In genomic region chr13:104318121-104318520, GRCh38 we compare ENCODE assay signal across 11 cellular contexts.
DNase-seq lines count a peak whose midpoint lies in the region; ATAC-seq and TF ChIP-seq lines count a peak whose summit lies in the region.
"Had no signal": no experiment of that assay in that cellular context is flagged by ENCODE, and none has a peak within 500 bp of the region (broad histone marks: within the 10 kb centered on the region; RNA-seq: fewer than 3 reads in every experiment).

No MANE protein-coding gene starts in this region.

- H3K4ac ChIP-seq in H9 (ENCODE audit: low read depth, low read length): no peak overlapping the region

- H3K14ac ChIP-seq in H9 (ENCODE audit: insufficient read depth, low read length): no peak overlapping the region

- H3K4me2 ChIP-seq in H9 (ENCODE audit: insufficient read depth, insufficient read length, low read length): no peak overlapping the region

- H3K27me3 ChIP-seq in H9 (ENCODE audit: insufficient read depth, low read length): no peaks in the 10 kb centered on the region
- H3K27me3 ChIP-seq: uterus had no signal

- no peak overlapping the region for H3K18ac ChIP-seq in H9 (ENCODE audit: insufficient read length, low read depth, low read length)

- H3K79me1 ChIP-seq in H9 (ENCODE audit: insufficient read depth, low read depth, low read length, poor library complexity, severe bottlenecking): no peaks in the 10 kb centered on the region

- H3K4me1 Mint-ChIP-seq in H9 (no peaks in the 10 kb centered on the region), chondrocyte (ENCODE audit: low read depth) (peaks cover 32% of the 10 kb centered on the region), nephron progenitor cell (no peaks in the 10 kb centered on the region)
- H3K4me1 Mint-ChIP-seq: activated CD4-positive, alpha-beta T cell treated with anti-CD3 and anti-CD28 coated beads, Interleukin-2, amount 10 ng/mL, durations not matched to agents 24 days and 14 days had no signal

- H3K9ac ChIP-seq in H9 (ENCODE audit: extremely low read depth, insufficient read length, low read length): no peak overlapping the region

- H3K4me3 Mint-ChIP-seq in H9 (no peak overlapping the region), chondrocyte (ENCODE audit: unreplicated experiment) (no peak overlapping the region), nephron progenitor cell (no peak overlapping the region)
- H3K4me3 Mint-ChIP-seq: activated CD4-positive, alpha-beta T cell treated with anti-CD3 and anti-CD28 coated beads, Interleukin-2, amount 10 ng/mL, durations not matched to agents 24 days and 14 days had no signal

- H3K9me3 ChIP-seq in H9 (ENCODE audit: control insufficient read depth, low read depth, low read length): no peaks in the 10 kb centered on the region
- H3K9me3 ChIP-seq: uterus had no signal

- H3K23ac ChIP-seq in H9 (ENCODE audit: insufficient read length, low read depth, low read length): no peak overlapping the region

- H3K56ac ChIP-seq in H9 (ENCODE audit: insufficient read length, low read depth, low read length): no peak overlapping the region

- no peaks in the 10 kb centered on the region for H3K23me2 ChIP-seq in H9 (ENCODE audit: insufficient read length, low read depth, low read length, poor library complexity, severe bottlenecking)

- H2BK120ac ChIP-seq in H9 (ENCODE audit: low read depth, low read length, poor library complexity, severe bottlenecking): no peak overlapping the region

- H3K27ac ChIP-seq in H9 (ENCODE audit: insufficient read length, low read depth, low read length): no peak overlapping the region
- H3K27ac ChIP-seq: uterus had no signal

- no peak overlapping the region for H4K8ac ChIP-seq in H9 (replicated peaks; ENCODE audit: insufficient read length, low read depth, low read length)

- H2BK12ac ChIP-seq in H9 (ENCODE audit: insufficient read length, low read depth, low read length): no peak overlapping the region

- H3T11ph ChIP-seq in H9 (ENCODE audit: low read length): no peak overlapping the region

- peak; percentile 48 for TF ChIP-seq CTCF in H9 (conservative IDR thresholded peaks at IDR 0.05)
- peak; percentile 86 for TF ChIP-seq CTCF in chondrocyte (IDR thresholded peaks at IDR 0.05)
- peak; percentile 25 for TF ChIP-seq CTCF in nephron progenitor cell (IDR thresholded peaks at IDR 0.05)

- H3K4me1 ChIP-seq in H9 (ENCODE audit: insufficient read depth, low read length): no peaks in the 10 kb centered on the region
- H3K4me1 ChIP-seq: uterus had no signal

- peaks cover 6 to 11% of the 10 kb centered on the region in 2 experiments for H3K9me3 Mint-ChIP-seq in H9
- peaks cover 13% of the 10 kb centered on the region for H3K9me3 Mint-ChIP-seq in chondrocyte (ENCODE audit: low read depth)
- peaks cover 5% of the 10 kb centered on the region for H3K9me3 Mint-ChIP-seq in nephron progenitor cell
- H3K9me3 Mint-ChIP-seq: activated CD4-positive, alpha-beta T cell treated with anti-CD3 and anti-CD28 coated beads, Interleukin-2, amount 10 ng/mL, durations not matched to agents 24 days and 14 days had no signal

- peaks cover 2 to 11% (median 3%) of the 10 kb centered on the region in 3 experiments; a peak in 6 of 7 replicates for H3K36me3 Mint-ChIP-seq in H9 (ENCODE audit: insufficient read depth in 1 of 3, low read depth in 3 of 3)
- H3K36me3 Mint-ChIP-seq in chondrocyte (ENCODE audit: low read depth): peaks cover 2% of the 10 kb centered on the region
- no peaks in the 10 kb centered on the region for H3K36me3 Mint-ChIP-seq in nephron progenitor cell (ENCODE audit: low read depth)

- H4K5ac ChIP-seq in H9 (ENCODE audit: insufficient read length, low read depth, low read length): no peak overlapping the region

- no peak overlapping the region for H2BK15ac ChIP-seq in H9 (ENCODE audit: low read depth, low read length)

- no CpG with 5 or more reads among the region's 1 CpG for WGBS in H9 (ENCODE audit: extremely low coverage, insufficient read length, low lambda C conversion rate)

- H3K79me2 ChIP-seq in H9 (ENCODE audit: insufficient read depth, low read length): no peaks in the 10 kb centered on the region

- no peak overlapping the region for H3K27ac Mint-ChIP-seq in H9
- H3K27ac Mint-ChIP-seq in chondrocyte (ENCODE audit: unreplicated experiment): no peak overlapping the region
- H3K27ac Mint-ChIP-seq in nephron progenitor cell: no peak overlapping the region
- H3K27ac Mint-ChIP-seq: activated CD4-positive, alpha-beta T cell treated with anti-CD3 and anti-CD28 coated beads, Interleukin-2, amount 10 ng/mL, durations not matched to agents 24 days and 14 days had no signal

- no peak overlapping the region for H2AFZ ChIP-seq in H9 (ENCODE audit: low read length)

- no peaks in the 10 kb centered on the region for H4K20me1 ChIP-seq in H9 (ENCODE audit: control insufficient read depth, insufficient read depth, insufficient read length)

- no peak overlapping the region for H4K91ac ChIP-seq in H9 (ENCODE audit: insufficient read length, low read depth, low read length)

- H3K27me3 Mint-ChIP-seq in H9 (ENCODE audit: low read depth) (no peaks in the 10 kb centered on the region), chondrocyte (ENCODE audit: low read depth) (no peaks in the 10 kb centered on the region), nephron progenitor cell (ENCODE audit: low read depth, poor library complexity) (no peaks in the 10 kb centered on the region)
- H3K27me3 Mint-ChIP-seq: activated CD4-positive, alpha-beta T cell treated with anti-CD3 and anti-CD28 coated beads, Interleukin-2, amount 10 ng/mL, durations not matched to agents 24 days and 14 days had no signal

- H2BK5ac ChIP-seq in H9 (ENCODE audit: insufficient read length, low read length): no peak overlapping the region

- no peak for DNase-seq in H9
- DNase-seq in NCI-H2227 treated with DMSO at 0.1 percent for 48 hours (lab: John Stamatoyannopoulos, UW): peak; percentile 25
- no peak for DNase-seq in chondrocyte (ENCODE audit: low spot score)
- no peak for DNase-seq in nephron progenitor cell
- DNase-seq in AML-193 (lab: John Stamatoyannopoulos, UW): no peak
- DNase-seq in retina: no peak
- DNase-seq in stimulated activated CD4-positive, alpha-beta T cell treated with anti-CD3 and anti-CD28 coated beads, Interleukin-1b, Interleukin-23, amount 100 ng/mL, for 48 hours: no peak
- DNase-seq: activated CD4-positive, alpha-beta T cell treated with anti-CD3 and anti-CD28 coated beads, Interleukin-2, amount 10 ng/mL, durations not matched to agents 24 days and 14 days; left ventricle myocardium superior; uterus had no signal

- no peak overlapping the region for H2BK20ac ChIP-seq in H9 (ENCODE audit: low read depth, low read length, poor library complexity, severe bottlenecking)

- ATAC-seq in GM18909 (IDR thresholded peaks at IDR 0.05; ENCODE audit: poor library complexity, unreplicated experiment): no peak
- ATAC-seq: left ventricle myocardium superior had no signal

- H2AK5ac ChIP-seq in H9 (ENCODE audit: insufficient read length, low read length): no peak overlapping the region

Comparison
In these comparisons a context has a peak if more than half of its experiments do, and no peak if none do; other contexts are left out.
1. CTCF ChIP-seq: peak in every context shown above with its lines; median percentile 86 in chondrocyte; 48 in H9; 25 in nephron progenitor cell.